1 cellular context compared by ENCODE assay signal in genomic region chr12:53696285-53696654, GRCh38.
TF ChIP-seq lines count a peak whose summit lies in the region.

No MANE protein-coding gene starts in this region.

TF ChIP-seq in HepG2, 621 proteins besides CTCF, POLR2A, EP300 and RAD21:
- no peak for TF ChIP-seq ZIK1 (CRISPR knock-in tag; IDR thresholded peaks at IDR 0.05; ENCODE audit: borderline replicate concordance, low read depth)
- peak; percentile 81 for TF ChIP-seq NFYC (CRISPR knock-in tag; IDR thresholded peaks at IDR 0.05)
- TF ChIP-seq ZNF800 (CRISPR knock-in tag; IDR thresholded peaks at IDR 0.05) = no peak
- TF ChIP-seq RFXANK (CRISPR knock-in tag; IDR thresholded peaks at IDR 0.05) = peak; percentile 98
- peak; percentile 99 for TF ChIP-seq RFX5 (IDR thresholded peaks at IDR 0.05; ENCODE audit: low read depth, low read length)
- no peak for TF ChIP-seq DBP (CRISPR knock-in tag; IDR thresholded peaks at IDR 0.05; ENCODE audit: not compliant biosample characterization)
- 0 out of 2 replicates have a peak, but pooled peaks have one; percentile 41 for TF ChIP-seq SP2 (CRISPR knock-in tag; IDR thresholded peaks at IDR 0.05)
- peak; percentile 71 for TF ChIP-seq NFYB (CRISPR knock-in tag; IDR thresholded peaks at IDR 0.05)
- TF ChIP-seq RFXAP (CRISPR knock-in tag; IDR thresholded peaks at IDR 0.05; ENCODE audit: borderline replicate concordance) = peak; percentile 99
- no peak for TF ChIP-seq NCOA1 (CRISPR knock-in tag; IDR thresholded peaks at IDR 0.05)
- peak; percentile 29; the same call in 1 of the 2 replicates for TF ChIP-seq PBX2 (CRISPR knock-in tag; IDR thresholded peaks at IDR 0.05)
- TF ChIP-seq JUND (CRISPR knock-in tag; IDR thresholded peaks at IDR 0.05) = no peak
- no peak for TF ChIP-seq ZGPAT (CRISPR knock-in tag; IDR thresholded peaks at IDR 0.05)
- 0 out of 2 replicates have a peak, but pooled peaks have one; percentile 35 for TF ChIP-seq HMGXB3 (CRISPR knock-in tag; IDR thresholded peaks at IDR 0.05; ENCODE audit: borderline replicate concordance)
- no peak for TF ChIP-seq CHD2 (IDR thresholded peaks at IDR 0.05; ENCODE audit: low read depth, low read length)
- TF ChIP-seq KLF13 (CRISPR knock-in tag; IDR thresholded peaks at IDR 0.05) = no peak
